Comparison of ENCODE assay signal across 8 cellular contexts in genomic region chr3:128650096-128651050, GRCh38. TPM values are rescaled to one million over a fixed set of nuclear protein-coding genes. Genes with fewer than 3 reads are reported as not detected.
DNase-seq lines count a peak whose midpoint lies in the region; ATAC-seq and TF ChIP-seq lines count a peak whose summit lies in the region.

Gene RPN1, minus strand, starts transcription at chr3:128650818. Its CDS starts 18 bp downstream, at chr3:128650800.

- peaks cover 16 to 35% (median 20%) of the 10 kb centered on the region in 4 donors for H3K4me1 ChIP-seq in upper lobe of left lung

- peaks cover 25% of the 10 kb centered on the region for H3K4me1 Mint-ChIP-seq in T-helper 1 cell treated with Interleukin-12 subunit alpha and Interleukin-12 subunit beta and Interleukin-4 antibody, amounts not matched to agents 30 μg/mL and 1 μg/mL, for 36 hours (ENCODE audit: low read depth)

- H3K9me3 Mint-ChIP-seq in T-helper 1 cell treated with Interleukin-12 subunit alpha and Interleukin-12 subunit beta and Interleukin-4 antibody, amounts not matched to agents 30 μg/mL and 1 μg/mL, for 36 hours: no peaks in the 10 kb centered on the region

- no peak for TF ChIP-seq EP300 in upper lobe of left lung (IDR thresholded peaks at IDR 0.05)

- peak within 1 kb of the TSS; percentile 91 for H3K27ac Mint-ChIP-seq in T-helper 1 cell treated with Interleukin-12 subunit alpha and Interleukin-12 subunit beta and Interleukin-4 antibody, amounts not matched to agents 30 μg/mL and 1 μg/mL, for 36 hours

- peak within 1 kb of the TSS; percentile 83 for H3K4me3 Mint-ChIP-seq in T-helper 1 cell treated with Interleukin-12 subunit alpha and Interleukin-12 subunit beta and Interleukin-4 antibody, amounts not matched to agents 30 μg/mL and 1 μg/mL, for 36 hours

- no peaks in the 10 kb centered on the region for H3K27me3 ChIP-seq in upper lobe of left lung

- peaks cover 0 to under 1% (median 0%) of the 10 kb centered on the region in 4 donors for H3K36me3 ChIP-seq in upper lobe of left lung

- H3K36me3 Mint-ChIP-seq in T-helper 1 cell treated with Interleukin-12 subunit alpha and Interleukin-12 subunit beta and Interleukin-4 antibody, amounts not matched to agents 30 μg/mL and 1 μg/mL, for 36 hours (ENCODE audit: low read depth): no peaks in the 10 kb centered on the region

- ATAC-seq in GM18499 (IDR thresholded peaks at IDR 0.05; ENCODE audit: insufficient read depth, unreplicated experiment) (peak; percentile 82), HG02938 (IDR thresholded peaks at IDR 0.05; ENCODE audit: unreplicated experiment) (peak; percentile 86), left cardiac atrium (peak; percentile 99 to 100), upper lobe of left lung (ENCODE audit: low FRiP score in 2 of 2) (peak; percentile 100)

- no peaks in the 10 kb centered on the region for H3K27me3 Mint-ChIP-seq in T-helper 1 cell treated with Interleukin-12 subunit alpha and Interleukin-12 subunit beta and Interleukin-4 antibody, amounts not matched to agents 30 μg/mL and 1 μg/mL, for 36 hours (ENCODE audit: low read depth)

- TF ChIP-seq POLR2A in upper lobe of left lung (IDR thresholded peaks at IDR 0.05): peak; percentile 25 to 97 (median 87)

- peak within 1 kb of the TSS; percentile 79 to 100 (median 94) for H3K4me3 ChIP-seq in upper lobe of left lung

- TF ChIP-seq CTCF in upper lobe of left lung (IDR thresholded peaks at IDR 0.05): peak in 1 of 6 experiments; percentile 17

- 0% methylated on average over 39 to 65 of the region's 96 CpGs for WGBS in upper lobe of left lung, 2 donors

- intact Hi-C loops in left cardiac atrium (cut with DNase I) (no loop called here), posterior vena cava (cut with DNase I) (no loop called here)

- DNase-seq in NCI-H1694 treated with DMSO at 0.1 percent for 48 hours (lab: John Stamatoyannopoulos, UW): peak; percentile 92
- DNase-seq in amniotic stem cell (lab: John Stamatoyannopoulos, UW): peak; percentile 87
- DNase-seq in left cardiac atrium: peak; percentile 99
- DNase-seq in posterior vena cava (ENCODE audit: low spot score): peak; percentile 99
- DNase-seq in upper lobe of left lung: peak; percentile 97 to 99

- no peaks in the 10 kb centered on the region for H3K9me3 ChIP-seq in upper lobe of left lung

- peak within 1 kb of the TSS; percentile 97 to 100 (median 99) for H3K27ac ChIP-seq in upper lobe of left lung

RNA-seq across cellular contexts. Expression of gene RPN1, which starts in this region (rescaled TPM):
- total RNA-seq in left cardiac atrium: 100 to 1,000 TPM; 139 to 170 TPM
- 100 to 1,000 TPM; 144 to 155 TPM for total RNA-seq in posterior vena cava
- 100 to 1,000 TPM in 5 of 6 donors, 10 to 100 TPM in 1; 81.7 to 321 (median 218) TPM for total RNA-seq in upper lobe of left lung

Comparison
In these comparisons a context has a peak if more than half of its experiments do, and no peak if none do; other contexts are left out.
1. Peak in every context shown above with its lines: DNase-seq, ATAC-seq, H3K4me3 ChIP-seq and H3K27ac ChIP-seq.